Comparison of ENCODE assay signal across 13 cellular contexts in the genomic region with DNA sequence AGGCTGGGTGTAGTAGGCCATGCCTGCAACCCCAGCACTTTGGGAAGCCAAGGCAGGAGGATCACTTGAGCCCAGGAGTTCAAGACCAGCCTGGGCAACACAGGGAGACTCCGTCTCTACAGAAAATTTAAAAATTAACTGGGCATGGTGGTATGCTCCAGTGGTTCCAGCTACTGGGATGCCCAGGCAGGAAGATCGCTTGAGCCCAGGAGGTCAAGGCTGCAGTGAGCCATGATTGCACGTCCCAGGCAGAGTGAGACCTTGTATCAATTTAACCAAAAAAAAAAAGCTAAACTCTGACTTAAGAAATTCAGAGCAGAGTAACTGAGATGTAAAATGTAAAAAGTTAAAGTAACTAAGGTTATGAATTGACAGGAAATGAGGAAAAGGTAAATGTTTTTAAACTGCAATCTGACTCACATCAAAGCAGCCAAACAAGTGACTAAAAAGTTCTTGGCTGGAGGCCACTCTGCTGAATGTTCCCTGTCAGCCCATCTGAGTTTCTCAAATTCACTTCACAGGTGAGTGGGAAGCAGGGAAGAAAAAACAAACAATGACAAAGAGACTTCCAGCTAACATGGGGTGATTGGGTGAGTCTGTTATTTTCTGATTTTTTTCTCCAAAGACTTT. TPM values are rescaled to one million over a fixed set of nuclear protein-coding genes. Genes with fewer than 3 reads are reported as not detected.
DNase-seq lines count a peak whose midpoint lies in the region; ATAC-seq, FAIRE-seq and TF ChIP-seq lines count a peak whose summit lies in the region.
"Had no signal": no experiment of that assay in that cellular context is flagged by ENCODE, and none has a peak within 500 bp of the region (broad histone marks: within the 10 kb centered on the region; RNA-seq: fewer than 3 reads in every experiment).

No MANE protein-coding gene starts in this region.

- no peak for TF ChIP-seq POLR2A in H54 (IDR thresholded peaks at IDR 0.05; ENCODE audit: low read depth, low read length)

- peaks cover 0 to 6% (median 0%) of the 10 kb centered on the region in 3 donors for H3K9me3 Mint-ChIP-seq in T-cell
- H3K9me3 Mint-ChIP-seq: activated CD4-positive, alpha-beta T cell treated with anti-CD3 and anti-CD28 coated beads, Interleukin-2, amount 10 ng/mL, durations not matched to agents 7 days and 5 days; activated naive CD8-positive, alpha-beta T cell treated with anti-CD3 and anti-CD28 coated beads, Interleukin-2, amount 50 U/mL, for 24 hours; CD8-positive, alpha-beta T cell had no signal

- H3K27ac Mint-ChIP-seq in T-cell: no peak overlapping the region
- H3K27ac Mint-ChIP-seq: activated CD4-positive, alpha-beta T cell treated with anti-CD3 and anti-CD28 coated beads, Interleukin-2, amount 10 ng/mL, durations not matched to agents 7 days and 5 days; activated naive CD8-positive, alpha-beta T cell treated with anti-CD3 and anti-CD28 coated beads, Interleukin-2, amount 50 U/mL, for 24 hours; CD8-positive, alpha-beta T cell had no signal

- no peak overlapping the region for H3K4me3 Mint-ChIP-seq in T-cell
- H3K4me3 Mint-ChIP-seq: activated CD4-positive, alpha-beta T cell treated with anti-CD3 and anti-CD28 coated beads, Interleukin-2, amount 10 ng/mL, durations not matched to agents 7 days and 5 days; activated naive CD8-positive, alpha-beta T cell treated with anti-CD3 and anti-CD28 coated beads, Interleukin-2, amount 50 U/mL, for 24 hours; CD8-positive, alpha-beta T cell had no signal

- no peaks in the 10 kb centered on the region for H3K36me3 Mint-ChIP-seq in T-cell
- H3K36me3 Mint-ChIP-seq: CD8-positive, alpha-beta T cell had no signal

- no peak for ATAC-seq in GM21360 (IDR thresholded peaks at IDR 0.05; ENCODE audit: unreplicated experiment)
- ATAC-seq in HG02884 (IDR thresholded peaks at IDR 0.05; ENCODE audit: unreplicated experiment): no peak
- ATAC-seq in T-cell (replicated peaks in 1 of 4): no peak
- ATAC-seq: activated naive CD8-positive, alpha-beta T cell treated with anti-CD3 and anti-CD28 coated beads, Interleukin-2, amount 50 U/mL, for 24 hours; CD8-positive, alpha-beta T cell had no signal

- no peaks in the 10 kb centered on the region for H3K27me3 Mint-ChIP-seq in T-cell
- H3K27me3 Mint-ChIP-seq: activated CD4-positive, alpha-beta T cell treated with anti-CD3 and anti-CD28 coated beads, Interleukin-2, amount 10 ng/mL, durations not matched to agents 7 days and 5 days; activated naive CD8-positive, alpha-beta T cell treated with anti-CD3 and anti-CD28 coated beads, Interleukin-2, amount 50 U/mL, for 24 hours had no signal

- CTCF ChIA-PET in AG04450 (lab: Charles Lee) (interaction anchor here (0.6 kb wide), 2 partner anchors 308 to 352 kb away, joined by 3 read pairs; no protein-coding TSS in a partner anchor), T-cell (lab: Charles Lee) (no interaction called here)

- no peaks in the 10 kb centered on the region for H3K27me3 ChIP-seq in AG04450 (ENCODE audit: control insufficient read depth, insufficient read depth, low read length)
- H3K27me3 ChIP-seq: SJCRH30 had no signal

- TF ChIP-seq CTCF in AG04450 (IDR thresholded peaks at IDR 0.05; ENCODE audit: low read depth, low read length) (no peak), D721Med (IDR thresholded peaks at IDR 0.05; ENCODE audit: insufficient read depth, missing control alignments) (no peak)

- POLR2A ChIA-PET in AG04450 (lab: Yijun Ruan, JAX): no interaction called here
- POLR2A ChIA-PET in T-cell (lab: Charles Lee): no interaction called here

- FAIRE-seq in H54 (lab: Jason Lieb, UNC) (peak; percentile 60), D721Med (lab: Jason Lieb, UNC) (no peak)
- FAIRE-seq: small intestine had no signal

- H3K27ac ChIP-seq in AG04450 (ENCODE audit: low read depth, low read length): no peak overlapping the region
- H3K27ac ChIP-seq: SJCRH30 had no signal

- no peaks in the 10 kb centered on the region for H3K4me1 Mint-ChIP-seq in T-cell
- H3K4me1 Mint-ChIP-seq: activated CD4-positive, alpha-beta T cell treated with anti-CD3 and anti-CD28 coated beads, Interleukin-2, amount 10 ng/mL, durations not matched to agents 7 days and 5 days; activated naive CD8-positive, alpha-beta T cell treated with anti-CD3 and anti-CD28 coated beads, Interleukin-2, amount 50 U/mL, for 24 hours had no signal

- DNase-seq in AG04450 (ENCODE audit: low read depth, low spot score) (peak; percentile 15), H54 (ENCODE audit: insufficient read length, low spot score) (no peak), amniotic epithelial cell (ENCODE audit: low read depth) (peak; percentile 65), left kidney (ENCODE audit: low read depth, low spot score) (peak; percentile 59), D721Med (ENCODE audit: insufficient read length, low spot score) (no peak), T-cell (no peak)
- DNase-seq: activated CD4-positive, alpha-beta T cell treated with anti-CD3 and anti-CD28 coated beads, Interleukin-2, amount 10 ng/mL, durations not matched to agents 7 days and 5 days; activated naive CD8-positive, alpha-beta T cell treated with anti-CD3 and anti-CD28 coated beads, Interleukin-2, amount 50 U/mL, for 24 hours; CD8-positive, alpha-beta T cell; SJCRH30; small intestine had no signal

- peaks cover 6% of the 10 kb centered on the region for H3K9me3 ChIP-seq in AG04450 (ENCODE audit: control insufficient read depth, insufficient read depth, low read length)
- H3K9me3 ChIP-seq: SJCRH30 had no signal

- H3K4me3 ChIP-seq in AG04450 (ENCODE audit: low read depth, low read length): no peak overlapping the region
- H3K4me3 ChIP-seq: SJCRH30 had no signal

RNA-seq across cellular contexts. Expression of gene PRKD1, which starts 21.3 kb away (rescaled TPM):
- 20.7 and 24.5 TPM in 2 replicates for polyA plus RNA-seq in AG04450 (2011; rRNA removed)
- 48.7 and 49.1 TPM in 2 replicates for polyA minus RNA-seq in AG04450 (2011; rRNA and poly(A)+ RNA removed)
- total RNA-seq in T-cell: under 1 TPM in 2 of 5 donors, not detected in 3; 0.28 to 0.43 TPM
- total RNA-seq: activated CD4-positive, alpha-beta T cell treated with anti-CD3 and anti-CD28 coated beads, Interleukin-2, amount 10 ng/mL, durations not matched to agents 7 days and 5 days; CD8-positive, alpha-beta T cell had no signal

Comparison
In these comparisons a context has a peak if more than half of its experiments do, and no peak if none do; other contexts are left out.
1. DNase-seq: peak in AG04450 (single experiment), amniotic epithelial cell (single experiment) and left kidney (single experiment); none in H54 (single experiment), D721Med (single experiment) and T-cell (0 of 34).